Comparison of ENCODE assay signal across 8 cellular contexts in the genomic region with DNA sequence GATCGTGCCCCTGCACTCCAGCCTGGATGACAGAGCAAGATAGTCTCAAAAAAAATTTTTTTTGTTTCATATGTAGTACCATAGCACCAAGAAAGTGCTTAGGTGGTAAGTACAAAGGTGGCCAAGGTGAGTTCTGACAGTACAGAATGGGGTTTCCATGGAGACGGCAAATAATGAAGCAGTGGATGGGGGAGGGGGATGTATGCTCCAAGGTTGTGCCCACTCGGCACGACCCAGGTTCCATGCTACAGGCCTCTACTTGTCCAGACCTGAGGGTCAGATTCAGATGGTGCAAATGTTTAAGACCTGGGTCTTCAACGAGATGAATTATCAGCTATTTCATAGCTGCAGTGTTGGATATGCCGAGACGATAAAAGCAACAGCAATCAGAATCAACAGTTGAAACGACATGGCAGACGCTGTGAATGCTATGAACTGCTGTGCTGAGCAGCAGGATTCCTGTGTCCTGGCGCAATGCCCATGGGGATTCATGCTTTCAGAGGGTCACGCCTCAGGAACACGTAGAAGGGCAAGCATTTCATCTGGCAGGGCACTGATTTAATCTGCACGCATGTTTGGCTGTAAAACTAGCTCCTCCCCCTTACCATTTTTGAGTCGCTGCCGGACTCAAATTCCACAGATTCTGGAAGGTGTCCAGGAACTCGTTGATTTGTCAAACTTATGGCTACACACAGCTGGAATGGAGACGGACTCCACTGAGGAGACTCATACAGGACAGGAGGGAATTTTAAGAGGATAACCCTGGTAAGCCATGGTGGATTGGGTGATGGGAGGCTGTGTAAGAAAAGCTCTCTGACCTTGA.
A peak's percentile ranks its signal among the peaks of the same experiment; 100 is the strongest.
DNase-seq lines count a peak whose midpoint lies in the region; ATAC-seq and TF ChIP-seq lines count a peak whose summit lies in the region.

No MANE protein-coding gene starts in this region.

- peaks cover 13% of the 10 kb centered on the region for H3K27me3 Mint-ChIP-seq in activated CD8-positive, alpha-beta memory T cell treated with anti-CD3 and anti-CD28 coated beads, Interleukin-2, amount 10 ng/mL, durations not matched to agents 7 days and 5 days

- CTCF ChIA-PET in activated CD8-positive, alpha-beta memory T cell treated with anti-CD3 and anti-CD28 coated beads, Interleukin-2, amount 10 ng/mL, durations not matched to agents 7 days and 5 days (lab: Charles Lee), result no interaction called here

- DNase-seq in DMS153 treated with DMSO at 0.1 percent for 48 hours (lab: John Stamatoyannopoulos, UW; ENCODE audit: unreplicated experiment) (peak; percentile 33), NCI-H345 treated with DMSO at 0.1 percent for 48 hours (lab: John Stamatoyannopoulos, UW; ENCODE audit: unreplicated experiment) (peak; percentile 78), epidermal melanocyte (ENCODE audit: insufficient read length, low spot score) (peak; percentile 93), omental fat pad (ENCODE audit: low spot score) (peak; percentile 83), RPMI8226 (no peak)
- DNase-seq in activated CD8-positive, alpha-beta memory T cell treated with anti-CD3 and anti-CD28 coated beads, Interleukin-2, amount 10 ng/mL, durations not matched to agents 7 days and 5 days, result no peak
- DNase-seq in activated effector memory CD4-positive, alpha-beta T cell treated with anti-CD3 and anti-CD28 coated beads, Interleukin-2, amount 50 U/mL, for 16 hours, result no peak
- no peak for DNase-seq in activated effector memory CD4-positive, alpha-beta T cell treated with Interleukin-2 at 50 U/mL for 16 hours

- H3K36me3 Mint-ChIP-seq in activated CD8-positive, alpha-beta memory T cell treated with anti-CD3 and anti-CD28 coated beads, Interleukin-2, amount 10 ng/mL, durations not matched to agents 7 days and 5 days, result no peaks in the 10 kb centered on the region

- no peaks in the 10 kb centered on the region for H3K4me1 Mint-ChIP-seq in activated CD8-positive, alpha-beta memory T cell treated with anti-CD3 and anti-CD28 coated beads, Interleukin-2, amount 10 ng/mL, durations not matched to agents 7 days and 5 days

- H3K27ac Mint-ChIP-seq in activated CD8-positive, alpha-beta memory T cell treated with anti-CD3 and anti-CD28 coated beads, Interleukin-2, amount 10 ng/mL, durations not matched to agents 7 days and 5 days, result no peak overlapping the region

- no peak for TF ChIP-seq CTCF in omental fat pad (IDR thresholded peaks at IDR 0.05)

- H3K4me3 Mint-ChIP-seq in activated CD8-positive, alpha-beta memory T cell treated with anti-CD3 and anti-CD28 coated beads, Interleukin-2, amount 10 ng/mL, durations not matched to agents 7 days and 5 days, result no peak overlapping the region

- peaks cover 2% of the 10 kb centered on the region for H3K9me3 Mint-ChIP-seq in activated CD8-positive, alpha-beta memory T cell treated with anti-CD3 and anti-CD28 coated beads, Interleukin-2, amount 10 ng/mL, durations not matched to agents 7 days and 5 days (ENCODE audit: low read depth)

- peak; percentile 96 for ATAC-seq in omental fat pad (ENCODE audit: low FRiP score)
- ATAC-seq in activated CD8-positive, alpha-beta memory T cell treated with anti-CD3 and anti-CD28 coated beads, Interleukin-2, amount 10 ng/mL, durations not matched to agents 7 days and 5 days, result no peak

Comparison
In these comparisons a context has a peak if more than half of its experiments do, and no peak if none do; other contexts are left out.
1. DNase-seq: peak in DMS153 treated with DMSO at 0.1 percent for 48 hours (single experiment), NCI-H345 treated with DMSO at 0.1 percent for 48 hours (single experiment), epidermal melanocyte (single experiment) and omental fat pad (single experiment); none in RPMI8226 (single experiment), activated CD8-positive, alpha-beta memory T cell treated with anti-CD3 and anti-CD28 coated beads, Interleukin-2, amount 10 ng/mL, durations not matched to agents 7 days and 5 days (single experiment), activated effector memory CD4-positive, alpha-beta T cell treated with anti-CD3 and anti-CD28 coated beads, Interleukin-2, amount 50 U/mL, for 16 hours (single experiment) and activated effector memory CD4-positive, alpha-beta T cell treated with Interleukin-2 at 50 U/mL for 16 hours (single experiment).